ENCODE assay signal across 19 cellular contexts in genomic region chr5:16879191-16879590, GRCh38. TPM values are rescaled to one million over a fixed set of nuclear protein-coding genes. Genes with fewer than 3 reads are reported as not detected.
A peak's percentile ranks its signal among the peaks of the same experiment; 100 is the strongest.
DNase-seq lines count a peak whose midpoint lies in the region; ATAC-seq, FAIRE-seq and TF ChIP-seq lines count a peak whose summit lies in the region.
"Had no signal": no experiment of that assay in that cellular context is flagged by ENCODE, and none has a peak within 500 bp of the region (broad histone marks: within the 10 kb centered on the region; RNA-seq: fewer than 3 reads in every experiment).

No MANE protein-coding gene starts in this region.

- no peak for FAIRE-seq in A549 (lab: Jason Lieb, UNC)

- peaks cover 71% of the 10 kb centered on the region for H3K4me1 ChIP-seq in A549

- CTCF ChIA-PET in A549 (lab: Yijun Ruan, JAX): interaction anchor here (0.6 to 1.8 kb wide), 3 partner anchors 16 to 742 kb away, joined by 3 to 5 read pairs (median 4); no protein-coding TSS in a partner anchor
- CTCF ChIA-PET in HEK293T (lab: Yijun Ruan, JAX): interaction anchor here (0.6 kb wide), 1 partner anchor 111 kb away, joined by 7 read pairs; no protein-coding TSS in a partner anchor

- peaks cover 45% of the 10 kb centered on the region for H3K36me3 Mint-ChIP-seq in nephron progenitor cell (ENCODE audit: low read depth)

- WGBS in A549 (ENCODE audit: missing lambda C conversion rate): 84% methylated on average over 1 of the region's 1 CpG

- peaks cover 4% of the 10 kb centered on the region for H3K27me3 Mint-ChIP-seq in nephron progenitor cell (ENCODE audit: low read depth, poor library complexity)

- TF ChIP-seq EP300 in A549 (IDR thresholded peaks at IDR 0.05): no peak

- POLR2A ChIA-PET in A549 (lab: Yijun Ruan, JAX): no interaction called here
- POLR2A ChIA-PET in HEK293T (lab: Yijun Ruan, JAX): no interaction called here

- no peak overlapping the region for H3K4me3 ChIP-seq in A549
- H3K4me3 ChIP-seq: Peyer's patch, SJSA1 had no signal

- peaks cover 21% of the 10 kb centered on the region for H3K9me3 Mint-ChIP-seq in nephron progenitor cell

- no peak overlapping the region for H3K4me3 Mint-ChIP-seq in nephron progenitor cell
- H3K4me3 Mint-ChIP-seq: B cell, H9 had no signal

- TF ChIP-seq RAD21 in A549 (conservative IDR thresholded peaks at IDR 0.05 in 1 of 2, IDR thresholded peaks at IDR 0.05 in 1 of 2): no peak

- no peak for TF ChIP-seq POLR2A in A549 (IDR thresholded peaks at IDR 0.05; ENCODE audit: low read length)

- ATAC-seq in A549: no peak; a peak in 1 of 6 replicates
- ATAC-seq in left colon: peak; percentile 33
- no peak for ATAC-seq in HG03457 (IDR thresholded peaks at IDR 0.05; ENCODE audit: unreplicated experiment)

- peak overlapping the region; percentile 61; the same call in 2 of the 3 replicates for H3K4me2 ChIP-seq in A549

- no peaks in the 10 kb centered on the region for H3K9me3 ChIP-seq in A549
- H3K9me3 ChIP-seq: Peyer's patch, SJSA1 had no signal

- DNase-seq in A549 (ENCODE audit: low read depth in 1 of 2, low spot score in 1 of 2) (no peak), left colon (no peak), nephron progenitor cell (no peak), Kasumi-1 (lab: John Stamatoyannopoulos, UW) (no peak), NCI-H748 (lab: John Stamatoyannopoulos, UW; ENCODE audit: unreplicated experiment) (no peak), HEK293T (ENCODE audit: extremely low spot score) (no peak)
- DNase-seq: DMS 273 treated with DMSO at 0.1 percent for 48 hours, DND-41, H9, NCI-H1105, NCI-H1694 treated with DMSO at 0.1 percent for 48 hours, NCI-H2227 treated with DMSO at 0.1 percent for 48 hours, NCI-H510A treated with DMSO at 0.1 percent for 48 hours, Peyer's patch had no signal

- H3K27ac Mint-ChIP-seq in nephron progenitor cell: peak overlapping the region; percentile 44
- H3K27ac Mint-ChIP-seq: B cell had no signal

- TF ChIP-seq CTCF in A549 (IDR thresholded peaks at IDR 0.05): no peak
- TF ChIP-seq CTCF in VCaP (conservative IDR thresholded peaks at IDR 0.05): no peak
- TF ChIP-seq CTCF in nephron progenitor cell (IDR thresholded peaks at IDR 0.05): no peak

- peak overlapping the region; percentile 60 to 70; a peak in 3 of 6 replicates for H3K27ac ChIP-seq in A549
- peak overlapping the region; percentile 58 for H3K27ac ChIP-seq in VCaP
- H3K27ac ChIP-seq: 22Rv1, SJSA1 had no signal

- intact Hi-C loops in left colon (cut with DNase I, micrococcal nuclease): no loop called here

- H3K4me1 Mint-ChIP-seq in nephron progenitor cell: peaks cover 51% of the 10 kb centered on the region
- H3K4me1 Mint-ChIP-seq: B cell had no signal

TF ChIP-seq in A549, 52 proteins besides CTCF, POLR2A, EP300 and RAD21:
- TF ChIP-seq MAFK (IDR thresholded peaks at IDR 0.05; ENCODE audit: partially characterized antibody): no peak
- TF ChIP-seq SREBF2 (IDR thresholded peaks at IDR 0.05): no peak
- no peak for TF ChIP-seq TFCP2L1 (CRISPR knock-in tag; IDR thresholded peaks at IDR 0.05)
- no peak for TF ChIP-seq KDM5A (IDR thresholded peaks at IDR 0.05)
- TF ChIP-seq ZC3H11A (IDR thresholded peaks at IDR 0.05): no peak
- TF ChIP-seq CHD4 (IDR thresholded peaks at IDR 0.05; ENCODE audit: borderline replicate concordance): no peak
- no peak for TF ChIP-seq CEBPB (IDR thresholded peaks at IDR 0.05)

TF ChIP-seq in HEK293T, 16 proteins besides CTCF, POLR2A, EP300 and RAD21:
- TF ChIP-seq BHLHE40 (IDR thresholded peaks at IDR 0.05; ENCODE audit: borderline replicate concordance): no peak
- TF ChIP-seq CTBP1 (IDR thresholded peaks at IDR 0.05; ENCODE audit: borderline replicate concordance): no peak
- TF ChIP-seq HDGF (IDR thresholded peaks at IDR 0.05; ENCODE audit: borderline replicate concordance): no peak
- TF ChIP-seq LEF1 (IDR thresholded peaks at IDR 0.05; ENCODE audit: borderline replicate concordance): no peak
- TF ChIP-seq TARDBP (IDR thresholded peaks at IDR 0.05): no peak
- TF ChIP-seq ELF4 (IDR thresholded peaks at IDR 0.05): no peak
- no peak for TF ChIP-seq FOXK2 (IDR thresholded peaks at IDR 0.05)
- TF ChIP-seq ZNF384 (IDR thresholded peaks at IDR 0.05): no peak

RNA-seq across cellular contexts. Expression of gene MYO10, which starts 56.9 kb away (rescaled TPM):
- polyA plus RNA-seq in A549 (2011; rRNA removed) (68.0 and 132 TPM in 2 replicates), A549 (2017; fragmentation: RNase III; extraction: RNeasy Plus Mini Kit Qiagen cat#74134 plus additional on column Dnase treatment) (68.5 to 71.5 TPM (median 68.9 TPM) in 3 replicates)
- 28.5 and 36.3 TPM in 2 replicates for polyA plus RNA-seq in A549 (2012; cell fraction: cytosol; rRNA removed)
- polyA plus RNA-seq in A549 (2012; cell fraction: nucleus; rRNA removed): 35.8 and 50.4 TPM in 2 replicates
- 236 and 309 TPM in 2 replicates for polyA minus RNA-seq in A549 (2011; rRNA and poly(A)+ RNA removed)
- 10 to 100 TPM; 57.6 to 71.7 TPM for total RNA-seq in left colon
- total RNA-seq: B cell had no signal
